Comparison of ENCODE assay signal across 26 cellular contexts in the genomic region with DNA sequence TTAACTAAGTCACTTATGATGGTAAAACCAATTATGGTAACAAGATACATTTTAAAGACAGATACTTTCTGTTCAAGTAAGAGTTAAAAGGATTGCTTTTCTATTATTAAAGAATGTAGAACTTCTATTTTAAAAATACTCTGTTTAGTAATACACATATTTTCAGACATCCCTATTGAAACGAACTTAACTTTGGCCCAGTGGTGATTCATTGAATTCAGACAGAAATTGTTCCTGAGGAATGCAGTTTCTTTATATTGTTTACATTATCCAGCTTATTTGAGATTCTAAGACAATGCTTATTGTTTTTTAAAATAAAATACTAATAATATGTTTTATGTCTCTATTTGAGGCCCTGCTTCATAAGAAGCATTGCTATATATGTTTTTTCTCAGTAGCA.
DNase-seq lines count a peak whose midpoint lies in the region; ATAC-seq and TF ChIP-seq lines count a peak whose summit lies in the region.
"Had no signal": no experiment of that assay in that cellular context is flagged by ENCODE, and none has a peak within 500 bp of the region (broad histone marks: within the 10 kb centered on the region; RNA-seq: fewer than 3 reads in every experiment).

No MANE protein-coding gene starts in this region.

- no peaks in the 10 kb centered on the region for H3K79me2 ChIP-seq in GM23248 (ENCODE audit: insufficient read depth)
- H3K79me2 ChIP-seq: parathyroid adenoma had no signal

- no peak overlapping the region for H3K9ac ChIP-seq in GM23248
- H3K9ac ChIP-seq: parathyroid adenoma had no signal

- H2AFZ ChIP-seq in GM23248, result no peak overlapping the region
- H2AFZ ChIP-seq: parathyroid adenoma had no signal

- H3K27me3 ChIP-seq in GM23248 (replicated peaks; ENCODE audit: insufficient read depth) (no peaks in the 10 kb centered on the region), upper lobe of left lung (no peaks in the 10 kb centered on the region)
- H3K27me3 ChIP-seq: foreskin keratinocyte, heart left ventricle, right atrium auricular region had no signal

- TF ChIP-seq POLR2A in upper lobe of left lung (IDR thresholded peaks at IDR 0.05), result no peak

- H3K9me3 ChIP-seq in GM23248 (ENCODE audit: low read depth) (no peaks in the 10 kb centered on the region), upper lobe of left lung (peaks cover 0 to 7% (median 2%) of the 10 kb centered on the region in 4 donors)
- H3K9me3 ChIP-seq: lower lobe of right lung had no signal

- no peak for TF ChIP-seq CTCF in upper lobe of left lung (IDR thresholded peaks at IDR 0.05)

- H3K36me3 ChIP-seq in GM23248 (ENCODE audit: low read depth), result no peaks in the 10 kb centered on the region
- H3K36me3 ChIP-seq in upper lobe of left lung, result no peaks in the 10 kb centered on the region
- H3K36me3 ChIP-seq: heart left ventricle, lower lobe of right lung, right atrium auricular region had no signal

- H3K27ac ChIP-seq in GM23248, result peak overlapping the region; percentile 54
- no peak overlapping the region for H3K27ac ChIP-seq in upper lobe of left lung
- H3K27ac ChIP-seq: C4-2B, foreskin keratinocyte, heart left ventricle, lower lobe of right lung, parathyroid adenoma, right atrium auricular region had no signal

- WGBS in GM23248 (ENCODE audit: low coverage in 1 of 2, low lambda C conversion rate in 2 of 2, missing lambda C conversion rate in 2 of 2), 2 experiments, result 0 to 2% methylated on average over 1 of the region's 1 CpG
- WGBS in upper lobe of left lung, 2 donors, result 30 to 41% methylated on average over 1 of the region's 1 CpG

- DNase-seq in GM23248 (peak; percentile 63), amniotic stem cell (lab: John Stamatoyannopoulos, UW) (peak; percentile 12), fibroblast of peridontal ligament (ENCODE audit: extremely low read depth) (peak; percentile 64), skeletal muscle cell (ENCODE audit: low read depth) (peak; percentile 12), upper lobe of left lung (no peak), NCI-H526 (lab: John Stamatoyannopoulos, UW) (no peak), NCI-H446 (lab: John Stamatoyannopoulos, UW) (no peak), T-helper 9 cell (no peak)
- DNase-seq: activated CD4-positive, CD25-positive, alpha-beta regulatory T cell; activated naive CD4-positive, alpha-beta T cell treated with anti-CD3 and anti-CD28 coated beads, Interleukin-2, amount 10 ng/mL, durations not matched to agents 7 days and 5 days; central memory CD4-positive, alpha-beta T cell; DMS79 treated with DMSO at 0.1 percent for 48 hours; foreskin keratinocyte; heart left ventricle; lower lobe of right lung; mucosa of descending colon; NCI-H1105; NCI-H1930; stimulated activated CD4-positive, alpha-beta T cell treated with anti-CD3 and anti-CD28 coated beads, Interleukin-12 subunit alpha, Interleukin-12 subunit beta, amount 100 ng/mL, for 4 hours; stimulated activated CD4-positive, alpha-beta T cell treated with anti-CD3 and anti-CD28 coated beads, Interleukin-4, amount 100 ng/mL, for 24 hours; T-helper 1 cell had no signal

- H3K4me3 ChIP-seq in GM23248, result no peak overlapping the region
- H3K4me3 ChIP-seq in skeletal muscle cell (ENCODE audit: low read depth, low read length), result no peak overlapping the region
- no peak overlapping the region for H3K4me3 ChIP-seq in upper lobe of left lung
- H3K4me3 ChIP-seq: GM12878, heart left ventricle, lower lobe of right lung, mucosa of descending colon, right atrium auricular region had no signal

- H3K4me1 ChIP-seq in GM23248 (ENCODE audit: insufficient read depth) (peaks cover 31% of the 10 kb centered on the region), upper lobe of left lung (no peaks in the 10 kb centered on the region)
- H3K4me1 ChIP-seq: foreskin keratinocyte, heart left ventricle, lower lobe of right lung, parathyroid adenoma, right atrium auricular region had no signal

- TF ChIP-seq EP300 in upper lobe of left lung (IDR thresholded peaks at IDR 0.05), result no peak

- peaks cover 10% of the 10 kb centered on the region for H3F3A ChIP-seq in GM23248 (ENCODE audit: insufficient read depth)

- peak overlapping the region; percentile 61 for H3K4me2 ChIP-seq in GM23248 (ENCODE audit: unreplicated experiment)

- ATAC-seq in upper lobe of left lung (ENCODE audit: low FRiP score in 2 of 2), result no peak
- ATAC-seq: foreskin keratinocyte; GM12878; heart left ventricle; lower lobe of right lung; mucosa of descending colon; stimulated activated effector memory CD8-positive, alpha-beta T cell treated with anti-CD3 and anti-CD28 coated beads, Interleukin-12 subunit alpha, Interleukin-12 subunit beta, amount 100 ng/mL, for 72 hours had no signal

- in situ Hi-C loops in GM23248 (cut with MboI), result no loop called here

- no peaks in the 10 kb centered on the region for H4K20me1 ChIP-seq in GM23248 (ENCODE audit: insufficient read depth)

- no peaks in the 10 kb centered on the region for H3K9me2 ChIP-seq in GM23248 (ENCODE audit: insufficient read depth)

Comparison
In these comparisons a context has a peak if more than half of its experiments do, and no peak if none do; other contexts are left out.
1. DNase-seq: peak in GM23248 (single experiment), amniotic stem cell (single experiment), fibroblast of peridontal ligament (single experiment) and skeletal muscle cell (single experiment); none in upper lobe of left lung (0 of 2), NCI-H526 (0 of 2), NCI-H446 (0 of 2) and T-helper 9 cell (single experiment).